In the genomic region with DNA sequence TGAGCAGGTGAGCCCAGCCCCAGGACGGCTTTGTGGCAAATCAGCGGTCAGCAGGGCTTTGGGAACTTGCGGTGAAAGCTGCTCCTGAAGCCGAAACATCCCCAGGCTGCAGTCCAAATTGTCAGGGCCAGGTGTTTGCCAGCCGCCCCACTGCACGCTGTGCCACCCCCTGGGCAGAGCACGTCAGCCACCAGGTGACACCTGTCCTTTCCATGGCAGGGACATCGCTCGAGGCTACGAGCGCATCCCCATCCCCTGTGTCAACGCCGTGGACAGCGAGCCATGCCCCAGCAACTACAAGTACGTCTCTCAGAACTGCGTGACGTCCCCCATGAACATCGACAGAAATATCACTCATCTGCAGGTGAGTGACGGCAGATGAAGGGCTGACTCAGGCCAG, we compare ENCODE assay signal across 1 cellular context.
TF ChIP-seq lines count a peak whose summit lies in the region.

No MANE protein-coding gene starts in this region.

TF ChIP-seq in GM23338, 12 proteins besides CTCF, POLR2A, EP300 and RAD21 (continued from another document):
- TF ChIP-seq, protein P1, sequence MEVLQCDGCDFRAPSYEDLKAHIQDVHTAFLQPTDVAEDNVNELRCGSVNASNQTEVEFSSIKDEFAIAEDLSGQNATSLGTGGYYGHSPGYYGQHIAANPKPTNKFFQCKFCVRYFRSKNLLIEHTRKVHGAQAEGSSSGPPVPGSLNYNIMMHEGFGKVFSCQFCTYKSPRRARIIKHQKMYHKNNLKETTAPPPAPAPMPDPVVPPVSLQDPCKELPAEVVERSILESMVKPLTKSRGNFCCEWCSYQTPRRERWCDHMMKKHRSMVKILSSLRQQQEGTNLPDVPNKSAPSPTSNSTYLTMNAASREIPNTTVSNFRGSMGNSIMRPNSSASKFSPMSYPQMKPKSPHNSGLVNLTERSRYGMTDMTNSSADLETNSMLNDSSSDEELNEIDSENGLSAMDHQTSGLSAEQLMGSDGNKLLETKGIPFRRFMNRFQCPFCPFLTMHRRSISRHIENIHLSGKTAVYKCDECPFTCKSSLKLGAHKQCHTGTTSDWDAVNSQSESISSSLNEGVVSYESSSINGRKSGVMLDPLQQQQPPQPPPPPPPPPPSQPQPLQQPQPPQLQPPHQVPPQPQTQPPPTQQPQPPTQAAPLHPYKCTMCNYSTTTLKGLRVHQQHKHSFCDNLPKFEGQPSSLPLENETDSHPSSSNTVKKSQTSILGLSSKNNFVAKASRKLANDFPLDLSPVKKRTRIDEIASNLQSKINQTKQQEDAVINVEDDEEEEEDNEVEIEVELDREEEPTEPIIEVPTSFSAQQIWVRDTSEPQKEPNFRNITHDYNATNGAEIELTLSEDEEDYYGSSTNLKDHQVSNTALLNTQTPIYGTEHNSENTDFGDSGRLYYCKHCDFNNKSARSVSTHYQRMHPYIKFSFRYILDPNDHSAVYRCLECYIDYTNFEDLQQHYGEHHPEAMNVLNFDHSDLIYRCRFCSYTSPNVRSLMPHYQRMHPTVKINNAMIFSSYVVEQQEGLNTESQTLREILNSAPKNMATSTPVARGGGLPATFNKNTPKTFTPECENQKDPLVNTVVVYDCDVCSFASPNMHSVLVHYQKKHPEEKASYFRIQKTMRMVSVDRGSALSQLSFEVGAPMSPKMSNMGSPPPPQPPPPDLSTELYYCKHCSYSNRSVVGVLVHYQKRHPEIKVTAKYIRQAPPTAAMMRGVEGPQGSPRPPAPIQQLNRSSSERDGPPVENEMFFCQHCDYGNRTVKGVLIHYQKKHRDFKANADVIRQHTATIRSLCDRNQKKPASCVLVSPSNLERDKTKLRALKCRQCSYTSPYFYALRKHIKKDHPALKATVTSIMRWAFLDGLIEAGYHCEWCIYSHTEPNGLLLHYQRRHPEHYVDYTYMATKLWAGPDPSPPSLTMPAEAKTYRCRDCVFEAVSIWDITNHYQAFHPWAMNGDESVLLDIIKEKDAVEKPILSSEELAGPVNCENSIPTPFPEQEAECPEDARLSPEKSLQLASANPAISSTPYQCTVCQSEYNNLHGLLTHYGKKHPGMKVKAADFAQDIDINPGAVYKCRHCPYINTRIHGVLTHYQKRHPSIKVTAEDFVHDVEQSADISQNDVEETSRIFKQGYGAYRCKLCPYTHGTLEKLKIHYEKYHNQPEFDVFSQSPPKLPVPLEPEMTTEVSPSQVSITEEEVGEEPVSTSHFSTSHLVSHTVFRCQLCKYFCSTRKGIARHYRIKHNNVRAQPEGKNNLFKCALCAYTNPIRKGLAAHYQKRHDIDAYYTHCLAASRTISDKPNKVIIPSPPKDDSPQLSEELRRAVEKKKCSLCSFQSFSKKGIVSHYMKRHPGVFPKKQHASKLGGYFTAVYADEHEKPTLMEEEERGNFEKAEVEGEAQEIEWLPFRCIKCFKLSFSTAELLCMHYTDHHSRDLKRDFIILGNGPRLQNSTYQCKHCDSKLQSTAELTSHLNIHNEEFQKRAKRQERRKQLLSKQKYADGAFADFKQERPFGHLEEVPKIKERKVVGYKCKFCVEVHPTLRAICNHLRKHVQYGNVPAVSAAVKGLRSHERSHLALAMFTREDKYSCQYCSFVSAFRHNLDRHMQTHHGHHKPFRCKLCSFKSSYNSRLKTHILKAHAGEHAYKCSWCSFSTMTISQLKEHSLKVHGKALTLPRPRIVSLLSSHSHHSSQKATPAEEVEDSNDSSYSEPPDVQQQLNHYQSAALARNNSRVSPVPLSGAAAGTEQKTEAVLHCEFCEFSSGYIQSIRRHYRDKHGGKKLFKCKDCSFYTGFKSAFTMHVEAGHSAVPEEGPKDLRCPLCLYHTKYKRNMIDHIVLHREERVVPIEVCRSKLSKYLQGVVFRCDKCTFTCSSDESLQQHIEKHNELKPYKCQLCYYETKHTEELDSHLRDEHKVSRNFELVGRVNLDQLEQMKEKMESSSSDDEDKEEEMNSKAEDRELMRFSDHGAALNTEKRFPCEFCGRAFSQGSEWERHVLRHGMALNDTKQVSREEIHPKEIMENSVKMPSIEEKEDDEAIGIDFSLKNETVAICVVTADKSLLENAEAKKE (CRISPR knock-in tag; IDR thresholded peaks at IDR 0.05): no peak
- no peak for TF ChIP-seq EZH2 (IDR thresholded peaks at IDR 0.05; ENCODE audit: low read depth, unreplicated experiment)
- TF ChIP-seq ZNF114 (CRISPR knock-in tag; IDR thresholded peaks at IDR 0.05): no peak
- TF ChIP-seq NANOG (IDR thresholded peaks at IDR 0.05; ENCODE audit: borderline replicate concordance): no peak
- no peak for TF ChIP-seq STAT1 (IDR thresholded peaks at IDR 0.05; ENCODE audit: unreplicated experiment)
- no peak for TF ChIP-seq JUNB (IDR thresholded peaks at IDR 0.05; ENCODE audit: unreplicated experiment)
- TF ChIP-seq, protein P2, sequence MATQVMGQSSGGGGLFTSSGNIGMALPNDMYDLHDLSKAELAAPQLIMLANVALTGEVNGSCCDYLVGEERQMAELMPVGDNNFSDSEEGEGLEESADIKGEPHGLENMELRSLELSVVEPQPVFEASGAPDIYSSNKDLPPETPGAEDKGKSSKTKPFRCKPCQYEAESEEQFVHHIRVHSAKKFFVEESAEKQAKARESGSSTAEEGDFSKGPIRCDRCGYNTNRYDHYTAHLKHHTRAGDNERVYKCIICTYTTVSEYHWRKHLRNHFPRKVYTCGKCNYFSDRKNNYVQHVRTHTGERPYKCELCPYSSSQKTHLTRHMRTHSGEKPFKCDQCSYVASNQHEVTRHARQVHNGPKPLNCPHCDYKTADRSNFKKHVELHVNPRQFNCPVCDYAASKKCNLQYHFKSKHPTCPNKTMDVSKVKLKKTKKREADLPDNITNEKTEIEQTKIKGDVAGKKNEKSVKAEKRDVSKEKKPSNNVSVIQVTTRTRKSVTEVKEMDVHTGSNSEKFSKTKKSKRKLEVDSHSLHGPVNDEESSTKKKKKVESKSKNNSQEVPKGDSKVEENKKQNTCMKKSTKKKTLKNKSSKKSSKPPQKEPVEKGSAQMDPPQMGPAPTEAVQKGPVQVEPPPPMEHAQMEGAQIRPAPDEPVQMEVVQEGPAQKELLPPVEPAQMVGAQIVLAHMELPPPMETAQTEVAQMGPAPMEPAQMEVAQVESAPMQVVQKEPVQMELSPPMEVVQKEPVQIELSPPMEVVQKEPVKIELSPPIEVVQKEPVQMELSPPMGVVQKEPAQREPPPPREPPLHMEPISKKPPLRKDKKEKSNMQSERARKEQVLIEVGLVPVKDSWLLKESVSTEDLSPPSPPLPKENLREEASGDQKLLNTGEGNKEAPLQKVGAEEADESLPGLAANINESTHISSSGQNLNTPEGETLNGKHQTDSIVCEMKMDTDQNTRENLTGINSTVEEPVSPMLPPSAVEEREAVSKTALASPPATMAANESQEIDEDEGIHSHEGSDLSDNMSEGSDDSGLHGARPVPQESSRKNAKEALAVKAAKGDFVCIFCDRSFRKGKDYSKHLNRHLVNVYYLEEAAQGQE (IDR thresholded peaks at IDR 0.05; ENCODE audit: unreplicated experiment): no peak
- no peak for TF ChIP-seq ZNF331 (CRISPR knock-in tag; IDR thresholded peaks at IDR 0.05; ENCODE audit: low read depth)
- TF ChIP-seq EZH2phosphoT487 (IDR thresholded peaks at IDR 0.05; ENCODE audit: unreplicated experiment): no peak
- TF ChIP-seq, protein P3, sequence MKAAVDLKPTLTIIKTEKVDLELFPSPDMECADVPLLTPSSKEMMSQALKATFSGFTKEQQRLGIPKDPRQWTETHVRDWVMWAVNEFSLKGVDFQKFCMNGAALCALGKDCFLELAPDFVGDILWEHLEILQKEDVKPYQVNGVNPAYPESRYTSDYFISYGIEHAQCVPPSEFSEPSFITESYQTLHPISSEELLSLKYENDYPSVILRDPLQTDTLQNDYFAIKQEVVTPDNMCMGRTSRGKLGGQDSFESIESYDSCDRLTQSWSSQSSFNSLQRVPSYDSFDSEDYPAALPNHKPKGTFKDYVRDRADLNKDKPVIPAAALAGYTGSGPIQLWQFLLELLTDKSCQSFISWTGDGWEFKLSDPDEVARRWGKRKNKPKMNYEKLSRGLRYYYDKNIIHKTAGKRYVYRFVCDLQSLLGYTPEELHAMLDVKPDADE (IDR thresholded peaks at IDR 0.05): no peak
